ENCODE assay signal across 1 cellular context in the genomic region with DNA sequence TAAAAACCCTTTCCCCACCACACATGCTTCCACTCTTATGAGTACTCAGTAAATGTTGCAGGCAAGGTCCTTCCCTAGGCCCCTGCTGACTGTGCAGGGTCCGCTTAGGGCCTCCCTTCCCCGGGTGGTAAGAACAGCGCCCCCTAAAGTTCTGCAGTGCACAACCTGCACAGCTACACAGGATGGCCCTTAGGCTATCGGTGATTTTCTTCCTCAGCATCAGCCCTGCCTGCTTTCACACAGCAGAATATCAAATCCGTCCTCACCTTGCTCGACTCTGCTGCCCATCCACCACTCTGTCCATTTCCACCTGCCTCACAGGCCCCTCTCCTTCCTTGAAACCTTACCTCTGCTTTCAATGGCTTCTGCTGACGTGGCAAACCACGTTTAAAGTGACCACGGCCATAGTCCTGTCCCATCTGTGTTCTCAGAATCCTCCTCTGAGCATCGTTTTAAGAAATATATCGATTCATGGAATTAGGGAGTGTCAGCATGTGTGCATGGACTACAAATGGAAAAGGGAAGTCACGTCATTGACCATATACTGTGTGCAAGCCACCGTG.
TF ChIP-seq lines count a peak whose summit lies in the region.

No MANE protein-coding gene starts in this region.

TF ChIP-seq in HCT116, 20 proteins besides CTCF, POLR2A, EP300 and RAD21 (continued from another document):
- TF ChIP-seq EZH2phosphoT487 (IDR thresholded peaks at IDR 0.05; ENCODE audit: borderline replicate concordance), result no peak
- no peak for TF ChIP-seq EZH2 (IDR thresholded peaks at IDR 0.05)
- no peak for TF ChIP-seq ZNF274 (IDR thresholded peaks at IDR 0.05; ENCODE audit: low read depth, low read length)
- TF ChIP-seq, protein P1, sequence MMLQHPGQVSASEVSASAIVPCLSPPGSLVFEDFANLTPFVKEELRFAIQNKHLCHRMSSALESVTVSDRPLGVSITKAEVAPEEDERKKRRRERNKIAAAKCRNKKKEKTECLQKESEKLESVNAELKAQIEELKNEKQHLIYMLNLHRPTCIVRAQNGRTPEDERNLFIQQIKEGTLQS (IDR thresholded peaks at IDR 0.05), result no peak
- no peak for TF ChIP-seq POLR2AphosphoS5 (IDR thresholded peaks at IDR 0.05; ENCODE audit: low read depth, low read length)
- TF ChIP-seq, protein P2, sequence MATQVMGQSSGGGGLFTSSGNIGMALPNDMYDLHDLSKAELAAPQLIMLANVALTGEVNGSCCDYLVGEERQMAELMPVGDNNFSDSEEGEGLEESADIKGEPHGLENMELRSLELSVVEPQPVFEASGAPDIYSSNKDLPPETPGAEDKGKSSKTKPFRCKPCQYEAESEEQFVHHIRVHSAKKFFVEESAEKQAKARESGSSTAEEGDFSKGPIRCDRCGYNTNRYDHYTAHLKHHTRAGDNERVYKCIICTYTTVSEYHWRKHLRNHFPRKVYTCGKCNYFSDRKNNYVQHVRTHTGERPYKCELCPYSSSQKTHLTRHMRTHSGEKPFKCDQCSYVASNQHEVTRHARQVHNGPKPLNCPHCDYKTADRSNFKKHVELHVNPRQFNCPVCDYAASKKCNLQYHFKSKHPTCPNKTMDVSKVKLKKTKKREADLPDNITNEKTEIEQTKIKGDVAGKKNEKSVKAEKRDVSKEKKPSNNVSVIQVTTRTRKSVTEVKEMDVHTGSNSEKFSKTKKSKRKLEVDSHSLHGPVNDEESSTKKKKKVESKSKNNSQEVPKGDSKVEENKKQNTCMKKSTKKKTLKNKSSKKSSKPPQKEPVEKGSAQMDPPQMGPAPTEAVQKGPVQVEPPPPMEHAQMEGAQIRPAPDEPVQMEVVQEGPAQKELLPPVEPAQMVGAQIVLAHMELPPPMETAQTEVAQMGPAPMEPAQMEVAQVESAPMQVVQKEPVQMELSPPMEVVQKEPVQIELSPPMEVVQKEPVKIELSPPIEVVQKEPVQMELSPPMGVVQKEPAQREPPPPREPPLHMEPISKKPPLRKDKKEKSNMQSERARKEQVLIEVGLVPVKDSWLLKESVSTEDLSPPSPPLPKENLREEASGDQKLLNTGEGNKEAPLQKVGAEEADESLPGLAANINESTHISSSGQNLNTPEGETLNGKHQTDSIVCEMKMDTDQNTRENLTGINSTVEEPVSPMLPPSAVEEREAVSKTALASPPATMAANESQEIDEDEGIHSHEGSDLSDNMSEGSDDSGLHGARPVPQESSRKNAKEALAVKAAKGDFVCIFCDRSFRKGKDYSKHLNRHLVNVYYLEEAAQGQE (IDR thresholded peaks at IDR 0.05; ENCODE audit: low read depth), result no peak
- no peak for TF ChIP-seq CBX3 (IDR thresholded peaks at IDR 0.05; ENCODE audit: low read depth)
